Comparison of ENCODE assay signal across 9 cellular contexts in the genomic region with DNA sequence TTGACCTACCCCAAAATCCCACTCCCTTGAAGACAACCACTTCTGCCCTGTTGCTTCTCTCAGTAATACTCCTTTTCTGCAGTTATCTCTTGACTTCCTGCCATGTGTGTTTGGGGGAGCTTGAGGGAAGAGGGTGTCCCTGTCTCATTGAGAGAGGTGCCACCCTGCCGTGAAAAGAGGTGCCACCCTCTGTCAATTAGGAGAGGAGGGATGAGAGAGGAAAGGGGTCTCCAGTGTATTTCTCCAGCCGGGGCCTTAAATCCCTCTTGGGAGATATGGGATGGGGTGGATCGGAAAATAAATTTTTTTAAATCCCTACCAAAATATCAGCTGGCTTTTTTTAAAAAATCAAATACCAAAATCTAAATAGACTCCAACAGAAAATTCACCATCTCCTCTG. TPM values are rescaled to one million over a fixed set of nuclear protein-coding genes. Genes with fewer than 3 reads are reported as not detected.
A peak's percentile ranks its signal among the peaks of the same experiment; 100 is the strongest.
DNase-seq lines count a peak whose midpoint lies in the region; ATAC-seq and TF ChIP-seq lines count a peak whose summit lies in the region.
"Had no signal": no experiment of that assay in that cellular context is flagged by ENCODE, and none has a peak within 500 bp of the region (broad histone marks: within the 10 kb centered on the region; RNA-seq: fewer than 3 reads in every experiment).

No MANE protein-coding gene starts in this region.

- H3K9me3 ChIP-seq in iPS-18c (ENCODE audit: control insufficient read depth, insufficient read depth, low read length) (no peaks in the 10 kb centered on the region), suprapubic skin (no peaks in the 10 kb centered on the region)

- H3K4me3 ChIP-seq in iPS-18c (ENCODE audit: insufficient read depth, low read depth, low read length) = 0 out of 2 replicates have a peak overlapping the region, but pooled peaks have one; percentile 46
- peak overlapping the region; percentile 38 for H3K4me3 ChIP-seq in suprapubic skin

- H3K27ac Mint-ChIP-seq in activated T-helper 2 cell treated with anti-CD3 and anti-CD28 coated beads, Interferon-gamma antibody, Interleukin-2, Interleukin-4, amounts not matched to agents 10 μg/mL and 5 μg/mL and 100 μg/mL, durations not matched to agents 14 hours and 24 hours and 36 hours = no peak overlapping the region

- H3K4me3 Mint-ChIP-seq in activated T-cell treated with anti-CD3 and anti-CD28 coated beads, Interleukin-2, amount 50 U/mL, for 4 hours = peak overlapping the region; percentile 17
- H3K4me3 Mint-ChIP-seq in activated T-helper 2 cell treated with anti-CD3 and anti-CD28 coated beads, Interferon-gamma antibody, Interleukin-2, Interleukin-4, amounts not matched to agents 10 μg/mL and 5 μg/mL and 100 μg/mL, durations not matched to agents 14 hours and 24 hours and 36 hours (ENCODE audit: low read depth) = peak overlapping the region; percentile 63

- H3K4me1 ChIP-seq in suprapubic skin = peaks cover 27% of the 10 kb centered on the region

- no peaks in the 10 kb centered on the region for H3K27me3 Mint-ChIP-seq in activated T-cell treated with anti-CD3 and anti-CD28 coated beads, Interleukin-2, amount 50 U/mL, for 4 hours (ENCODE audit: low read depth)
- no peaks in the 10 kb centered on the region for H3K27me3 Mint-ChIP-seq in activated T-helper 2 cell treated with anti-CD3 and anti-CD28 coated beads, Interferon-gamma antibody, Interleukin-2, Interleukin-4, amounts not matched to agents 10 μg/mL and 5 μg/mL and 100 μg/mL, durations not matched to agents 14 hours and 24 hours and 36 hours (ENCODE audit: low read depth)

- no peak for TF ChIP-seq CTCF in suprapubic skin (IDR thresholded peaks at IDR 0.05)

- peaks cover 6% of the 10 kb centered on the region for H3K36me3 Mint-ChIP-seq in activated T-cell treated with anti-CD3 and anti-CD28 coated beads, Interleukin-2, amount 50 U/mL, for 4 hours (ENCODE audit: insufficient read depth)
- H3K36me3 Mint-ChIP-seq in activated T-helper 2 cell treated with anti-CD3 and anti-CD28 coated beads, Interferon-gamma antibody, Interleukin-2, Interleukin-4, amounts not matched to agents 10 μg/mL and 5 μg/mL and 100 μg/mL, durations not matched to agents 14 hours and 24 hours and 36 hours (ENCODE audit: low read depth) = peaks cover 7% of the 10 kb centered on the region

- peaks cover 26% of the 10 kb centered on the region for H3K36me3 ChIP-seq in suprapubic skin

- no peaks in the 10 kb centered on the region for H3K27me3 ChIP-seq in suprapubic skin

- TF ChIP-seq EP300 in suprapubic skin (IDR thresholded peaks at IDR 0.05) = no peak

- no peak for TF ChIP-seq POLR2A in suprapubic skin (IDR thresholded peaks at IDR 0.05)

- H3K4me1 Mint-ChIP-seq in activated T-cell treated with anti-CD3 and anti-CD28 coated beads, Interleukin-2, amount 50 U/mL, for 4 hours (ENCODE audit: low read depth) = peaks cover 13% of the 10 kb centered on the region
- H3K4me1 Mint-ChIP-seq in activated T-helper 2 cell treated with anti-CD3 and anti-CD28 coated beads, Interferon-gamma antibody, Interleukin-2, Interleukin-4, amounts not matched to agents 10 μg/mL and 5 μg/mL and 100 μg/mL, durations not matched to agents 14 hours and 24 hours and 36 hours (ENCODE audit: low read depth) = peaks cover 12% of the 10 kb centered on the region

- H3K9me3 Mint-ChIP-seq in activated T-cell treated with anti-CD3 and anti-CD28 coated beads, Interleukin-2, amount 50 U/mL, for 4 hours = no peaks in the 10 kb centered on the region
- no peaks in the 10 kb centered on the region for H3K9me3 Mint-ChIP-seq in activated T-helper 2 cell treated with anti-CD3 and anti-CD28 coated beads, Interferon-gamma antibody, Interleukin-2, Interleukin-4, amounts not matched to agents 10 μg/mL and 5 μg/mL and 100 μg/mL, durations not matched to agents 14 hours and 24 hours and 36 hours

- ATAC-seq in activated T-cell treated with anti-CD3 and anti-CD28 coated beads, Interleukin-2, amount 50 U/mL, for 4 hours = no peak
- ATAC-seq in HG02763 (IDR thresholded peaks at IDR 0.05; ENCODE audit: unreplicated experiment) (no peak), HG03469 (IDR thresholded peaks at IDR 0.05; ENCODE audit: unreplicated experiment) (no peak)

- intact Hi-C loops in activated T-helper 2 cell treated with anti-CD3 and anti-CD28 coated beads, Interferon-gamma antibody, Interleukin-2, Interleukin-4, amounts not matched to agents 10 μg/mL and 5 μg/mL and 100 μg/mL, durations not matched to agents 14 hours and 24 hours and 36 hours (cut with micrococcal nuclease) = no loop called here

- no peak overlapping the region for H3K27ac ChIP-seq in suprapubic skin

- 67% methylated on average over 3 of the region's 3 CpGs for WGBS in suprapubic skin

- DNase-seq in activated T-cell treated with anti-CD3 and anti-CD28 coated beads, Interleukin-2, amount 50 U/mL, for 4 hours = no peak
- no peak for DNase-seq in activated T-cell treated with anti-CD3 and anti-CD28 coated beads, Interleukin-2, amount 50 U/mL, for 1 hour
- DNase-seq in activated T-helper 2 cell treated with anti-CD3 and anti-CD28 coated beads, Interferon-gamma antibody, Interleukin-2, Interleukin-4, amounts not matched to agents 10 μg/mL and 5 μg/mL and 100 μg/mL, durations not matched to agents 14 hours and 24 hours and 36 hours (ENCODE audit: low spot score) = no peak
- DNase-seq in suprapubic skin (ENCODE audit: low spot score in 2 of 2) (no peak), C1 segment of cervical spinal cord (lab: John Stamatoyannopoulos, UW) (no peak)

RNA-seq across cellular contexts. Expression of gene PLD3, which starts 16.5 kb away (rescaled TPM):
- total RNA-seq in activated T-cell treated with anti-CD3 and anti-CD28 coated beads, Interleukin-2, amount 50 U/mL, for 4 hours = 10 to 100 TPM; 28.6 to 38.6 (median 33.4) TPM
- 59.2 and 60.1 TPM in 2 replicates for total RNA-seq in activated T-helper 2 cell treated with anti-CD3 and anti-CD28 coated beads, Interferon-gamma antibody, Interleukin-2, Interleukin-4, amounts not matched to agents 10 μg/mL and 5 μg/mL and 100 μg/mL, durations not matched to agents 14 hours and 24 hours and 36 hours
- 100 to 1,000 TPM; 173 to 231 (median 202) TPM for total RNA-seq in suprapubic skin

RNA-seq across cellular contexts. Expression of gene C19orf47, which starts 16.8 kb away (rescaled TPM):
- 10 to 100 TPM; 27.2 to 31.5 (median 31.3) TPM for total RNA-seq in activated T-cell treated with anti-CD3 and anti-CD28 coated beads, Interleukin-2, amount 50 U/mL, for 4 hours
- total RNA-seq in activated T-helper 2 cell treated with anti-CD3 and anti-CD28 coated beads, Interferon-gamma antibody, Interleukin-2, Interleukin-4, amounts not matched to agents 10 μg/mL and 5 μg/mL and 100 μg/mL, durations not matched to agents 14 hours and 24 hours and 36 hours = 22.4 and 25.1 TPM in 2 replicates
- 10 to 100 TPM; 14.8 to 34.9 (median 16.3) TPM for total RNA-seq in suprapubic skin

RNA-seq across cellular contexts. Expression of gene HIPK4, which starts 25.0 kb away (rescaled TPM):
- total RNA-seq in activated T-cell treated with anti-CD3 and anti-CD28 coated beads, Interleukin-2, amount 50 U/mL, for 4 hours = under 1 TPM in 1 of 3 donors, not detected in 2; 0.08 TPM
- 0.07 TPM in 1 of 2 replicates, not detected in the other for total RNA-seq in activated T-helper 2 cell treated with anti-CD3 and anti-CD28 coated beads, Interferon-gamma antibody, Interleukin-2, Interleukin-4, amounts not matched to agents 10 μg/mL and 5 μg/mL and 100 μg/mL, durations not matched to agents 14 hours and 24 hours and 36 hours
- total RNA-seq in suprapubic skin = under 1 TPM in 3 of 4 donors, not detected in 1; 0.21 to 0.47 (median 0.42) TPM
- total RNA-seq: T-helper 1 cell treated with Interleukin-12 subunit alpha and Interleukin-12 subunit beta and Interleukin-4 antibody, amounts not matched to agents 30 ng/mL and 1 ng/mL, for 36 hours had no signal

RNA-seq across cellular contexts. Expression of gene PRX, which starts 48.2 kb away (rescaled TPM):
- total RNA-seq in activated T-cell treated with anti-CD3 and anti-CD28 coated beads, Interleukin-2, amount 50 U/mL, for 4 hours = under 1 TPM; 0.71 to 0.82 (median 0.79) TPM
- 0.83 and 0.87 TPM in 2 replicates for total RNA-seq in activated T-helper 2 cell treated with anti-CD3 and anti-CD28 coated beads, Interferon-gamma antibody, Interleukin-2, Interleukin-4, amounts not matched to agents 10 μg/mL and 5 μg/mL and 100 μg/mL, durations not matched to agents 14 hours and 24 hours and 36 hours
- 1 to 10 TPM; 4.1 to 7.3 (median 4.8) TPM for total RNA-seq in suprapubic skin
